Comparison of ENCODE assay signal across 26 cellular contexts in the genomic region with DNA sequence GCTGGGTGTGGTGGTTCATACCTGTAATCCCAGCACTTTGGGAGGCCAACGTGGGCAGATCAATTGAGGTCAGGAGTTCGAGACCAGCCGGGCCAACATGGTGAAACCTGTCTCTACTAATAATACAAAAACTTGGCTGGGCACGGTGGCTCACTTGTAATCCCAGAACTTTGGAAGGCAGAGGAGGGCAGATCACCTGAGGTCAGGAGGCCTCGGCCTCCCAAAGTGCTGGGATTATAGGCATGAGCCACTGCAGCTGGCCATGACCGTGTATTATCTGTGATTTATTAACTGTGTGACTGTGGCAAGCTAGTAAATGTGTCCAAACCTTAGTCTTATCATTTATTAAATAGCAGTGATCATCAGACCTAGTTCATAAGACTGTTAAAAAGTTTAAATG. TPM values are rescaled to one million over a fixed set of nuclear protein-coding genes. Genes with fewer than 3 reads are reported as not detected.
A peak's percentile ranks its signal among the peaks of the same experiment; 100 is the strongest.
DNase-seq lines count a peak whose midpoint lies in the region; ATAC-seq, FAIRE-seq and TF ChIP-seq lines count a peak whose summit lies in the region.
"Had no signal": no experiment of that assay in that cellular context is flagged by ENCODE, and none has a peak within 500 bp of the region (broad histone marks: within the 10 kb centered on the region; RNA-seq: fewer than 3 reads in every experiment).

No MANE protein-coding gene starts in this region.

- TF ChIP-seq CTCF in liver (IDR thresholded peaks at IDR 0.05; ENCODE audit: low read depth, low read length, missing input control) (no peak), HepG2 (CRISPR knock-in tag; IDR thresholded peaks at IDR 0.05) (no peak), body of pancreas (IDR thresholded peaks at IDR 0.05) (no peak), pancreas (IDR thresholded peaks at IDR 0.05) (no peak)

- no peak for DNase-seq in HepG2 (ENCODE audit: low spot score)
- no peak for DNase-seq in body of pancreas
- peak; percentile 89 for DNase-seq in left lobe of liver (ENCODE audit: low spot score)
- no peak for DNase-seq in pancreas
- no peak for DNase-seq in NCI-H1417 treated with DMSO at 0.1 percent for 48 hours (lab: John Stamatoyannopoulos, UW)
- DNase-seq: AML-193; BE2C; CD4-positive, alpha-beta T cell; CD8-positive, alpha-beta memory T cell; DMS 273 treated with DMSO at 0.1 percent for 48 hours; DMS79; EL; GDM1; GM23248; H7; HCEC 1CT had no signal

- in situ Hi-C loops in HepG2 (cut with HindIII; ENCODE audit: extremely low pct_ligation_motif_present, low pct_unique_long_range_greater_than_20kb) = no loop called here

- H3K27me3 ChIP-seq in liver (ENCODE audit: control insufficient read depth in 4 of 4, insufficient read depth in 4 of 4, low read length in 3 of 4) (no peaks in the 10 kb centered on the region), HepG2 (ENCODE audit: control insufficient read depth in 1 of 2, insufficient read depth in 2 of 2, low read length in 2 of 2) (no peaks in the 10 kb centered on the region; a peak in 1 of 5 replicates), body of pancreas (no peaks in the 10 kb centered on the region), pancreas (no peaks in the 10 kb centered on the region)
- H3K27me3 ChIP-seq: BE2C; BLaER1 treated with 17β-estradiol and CSF1 and Interleukin-3, amounts not matched to agents 10 nM and 100 nM had no signal

- H3K4me1 ChIP-seq in liver (ENCODE audit: control insufficient read depth in 4 of 4, insufficient read depth in 4 of 4, low read length in 3 of 4) (peaks cover 2 to 14% (median 5%) of the 10 kb centered on the region in 4 donors), HepG2 (ENCODE audit: insufficient read depth, low read length) (peaks cover 11% of the 10 kb centered on the region; the same call in 1 of the 2 replicates), body of pancreas (peaks cover 5% of the 10 kb centered on the region), pancreas (peaks cover 0 to 2% (median 0%) of the 10 kb centered on the region in 3 donors)

- no peak overlapping the region for H3K4me2 ChIP-seq in HepG2 (ENCODE audit: low read depth, low read length)
- H3K4me2 ChIP-seq: BLaER1 treated with 17β-estradiol and CSF1 and Interleukin-3, amounts not matched to agents 10 nM and 100 nM had no signal

- H3K79me2 ChIP-seq in HepG2 (ENCODE audit: insufficient read depth, low read length) = no peaks in the 10 kb centered on the region

- H3K9me3 ChIP-seq in liver (ENCODE audit: control insufficient read depth in 4 of 4, low read length in 3 of 4) (no peaks in the 10 kb centered on the region), HepG2 (ENCODE audit: low read length) (no peaks in the 10 kb centered on the region), body of pancreas (no peaks in the 10 kb centered on the region), pancreas (no peaks in the 10 kb centered on the region)
- H3K9me3 ChIP-seq: BE2C; BLaER1 treated with 17β-estradiol and CSF1 and Interleukin-3, amounts not matched to agents 10 nM and 100 nM had no signal

- intact Hi-C loops in HepG2 (cut with micrococcal nuclease; ENCODE audit: unreplicated experiment) = no loop called here
- intact Hi-C loops in body of pancreas (cut with DNase I) = no loop called here
- intact Hi-C loops in pancreas (cut with DNase I) = no loop called here

- H3K36me3 ChIP-seq in liver (ENCODE audit: control insufficient read depth in 4 of 4, insufficient read depth in 3 of 4, low read depth in 1 of 4, low read length in 3 of 4) = no peaks in the 10 kb centered on the region
- no peaks in the 10 kb centered on the region for H3K36me3 ChIP-seq in HepG2 (replicated peaks in 1 of 2; ENCODE audit: control insufficient read depth in 1 of 2, insufficient read depth in 2 of 2, low read length in 2 of 2)
- no peaks in the 10 kb centered on the region for H3K36me3 ChIP-seq in body of pancreas (replicated peaks in 1 of 2; ENCODE audit: insufficient read depth in 1 of 2, low read depth in 2 of 2)
- no peaks in the 10 kb centered on the region for H3K36me3 ChIP-seq in pancreas
- H3K36me3 ChIP-seq: BE2C; BLaER1 treated with 17β-estradiol and CSF1 and Interleukin-3, amounts not matched to agents 10 nM and 100 nM had no signal

- no peaks in the 10 kb centered on the region for H4K20me1 ChIP-seq in HepG2 (ENCODE audit: insufficient read depth, low read length)
- H4K20me1 ChIP-seq: BLaER1 treated with 17β-estradiol and CSF1 and Interleukin-3, amounts not matched to agents 10 nM and 100 nM had no signal

- POLR2A ChIA-PET in HepG2 (lab: Yijun Ruan, JAX) = no interaction called here

- no peak overlapping the region for H3K9ac ChIP-seq in liver (ENCODE audit: low read depth in 1 of 2, low read length in 2 of 2)
- H3K9ac ChIP-seq in HepG2 (ENCODE audit: insufficient read depth, low read depth, low read length) = no peak overlapping the region
- H3K9ac ChIP-seq: BLaER1 treated with 17β-estradiol and CSF1 and Interleukin-3, amounts not matched to agents 10 nM and 100 nM; GM23248 had no signal

- TF ChIP-seq POLR2A in HepG2 (IDR thresholded peaks at IDR 0.05; ENCODE audit: insufficient read depth in 1 of 2, low read depth in 2 of 2, low read length in 2 of 2) = no peak
- no peak for TF ChIP-seq POLR2A in body of pancreas (IDR thresholded peaks at IDR 0.05)

- H3K4me3 ChIP-seq in liver (ENCODE audit: low read depth in 1 of 3, low read length in 3 of 3) = no peak overlapping the region
- no peak overlapping the region for H3K4me3 ChIP-seq in HepG2 (replicated peaks in 1 of 3; ENCODE audit: insufficient read depth in 1 of 3, low read depth in 2 of 3, low read length in 3 of 3)
- no peak overlapping the region for H3K4me3 ChIP-seq in body of pancreas
- no peak overlapping the region for H3K4me3 ChIP-seq in pancreas
- H3K4me3 ChIP-seq: BLaER1 treated with 17β-estradiol and CSF1 and Interleukin-3, amounts not matched to agents 10 nM and 100 nM; GM12878; GM23248 had no signal

- TF ChIP-seq RAD21 in liver (IDR thresholded peaks at IDR 0.05) = peak; percentile 31 to 32
- TF ChIP-seq RAD21 in HepG2 (CRISPR knock-in tag; IDR thresholded peaks at IDR 0.05) = no peak

- no peak overlapping the region for H2AFZ ChIP-seq in HepG2 (ENCODE audit: low read length)
- H2AFZ ChIP-seq: GM23248 had no signal

- BruUV-seq in HepG2 (replicated peaks; lab: Mats Ljungman, UMichigan) = no TSS peak

- WGBS in liver = 32% methylated on average over 6 of the region's 6 CpGs
- 28% methylated on average over 6 of the region's 6 CpGs for WGBS in HepG2 (ENCODE audit: low lambda C conversion rate)
- 43 to 61% methylated on average over 6 of the region's 6 CpGs for WGBS in body of pancreas, 2 donors
- 38 to 39% methylated on average over 6 of the region's 6 CpGs for WGBS in pancreas, 2 donors

- FAIRE-seq in HepG2 (lab: Jason Lieb, UNC) = no peak
- FAIRE-seq in pancreas (lab: Jason Lieb, UNC) = no peak
- FAIRE-seq: A204.1, D721Med, GM12878, GM19239, H1 had no signal

- H3K27ac ChIP-seq in liver (ENCODE audit: low read depth in 1 of 2, low read length in 2 of 2) (peak overlapping the region; percentile 13 to 14), HepG2 (ENCODE audit: extremely low read length, insufficient read depth, low read length) (no peak overlapping the region), body of pancreas (peak overlapping the region in 2 of 4 donors; percentile 50 to 59), pancreas (peak overlapping the region in 1 of 4 donors; percentile 28)
- H3K27ac ChIP-seq: 22Rv1; BLaER1 treated with 17β-estradiol and CSF1 and Interleukin-3, amounts not matched to agents 10 nM and 100 nM; GM23248 had no signal

- no peak for ATAC-seq in HepG2
- peak; percentile 27 for ATAC-seq in body of pancreas
- ATAC-seq in left lobe of liver = peak; percentile 93
- peak; percentile 22 to 58 (median 46) for ATAC-seq in pancreas
- no peak for ATAC-seq in GM19324 (IDR thresholded peaks at IDR 0.05; ENCODE audit: low FRiP score, unreplicated experiment)
- ATAC-seq in GM21367 (IDR thresholded peaks at IDR 0.05; ENCODE audit: unreplicated experiment) = no peak
- ATAC-seq: GM12878 had no signal

- TF ChIP-seq EP300 in HepG2 (IDR thresholded peaks at IDR 0.05; ENCODE audit: low read depth in 2 of 2, low read length in 2 of 2) (no peak), HepG2 (CRISPR knock-in tag; IDR thresholded peaks at IDR 0.05; ENCODE audit: borderline replicate concordance) (no peak)

- CTCF ChIA-PET in HepG2 (lab: Yijun Ruan, JAX; ENCODE audit: low intra/inter-chr PET ratio, low total read pairs) = no interaction called here

TF ChIP-seq in liver, 16 proteins besides CTCF, POLR2A, EP300 and RAD21 (continues in another document):
- TF ChIP-seq JUND (IDR thresholded peaks at IDR 0.05) (peak; percentile 44 to 76), RXRA (IDR thresholded peaks at IDR 0.05) (peak; percentile 96 to 97)

TF ChIP-seq in HepG2, 621 proteins besides CTCF, POLR2A, EP300 and RAD21:
- no peak for TF ChIP-seq ZNF558 (CRISPR knock-in tag; IDR thresholded peaks at IDR 0.05; ENCODE audit: borderline replicate concordance)
- no peak for TF ChIP-seq SNAPC2 (CRISPR knock-in tag; IDR thresholded peaks at IDR 0.05)

RNA-seq across cellular contexts. Expression of a gene that starts 7.1 kb away (rescaled TPM):
- 10 to 100 TPM in 1 of 2 donors, 1 to 10 TPM in 1; 9.0 to 41.2 TPM for total RNA-seq in liver
- polyA plus RNA-seq in liver = 10 to 100 TPM in 1 of 2 donors, 1 to 10 TPM in 1; 9.4 to 31.3 TPM
- 20.5 and 28.1 TPM in 2 replicates for total RNA-seq in HepG2 (2016; rRNA removed; fragmentation: Illumina TruSeq; extraction: Trizol)
- total RNA-seq in HepG2 (2016; cell fraction: cytosol; rRNA removed; fragmentation: Illumina TruSeq; extraction: Trizol; ENCODE audit: low read depth) = 8.4 and 11.5 TPM in 2 replicates
- total RNA-seq in HepG2 (2016; cell fraction: insoluble cytoplasmic fraction; rRNA removed; fragmentation: Illumina TruSeq; extraction: Trizol) = 15.9 and 20.1 TPM in 2 replicates
- total RNA-seq in HepG2 (2016; cell fraction: membrane; rRNA removed; fragmentation: Illumina TruSeq; extraction: Trizol) = 31.0 and 31.9 TPM in 2 replicates
- 11.8 and 15.8 TPM in 2 replicates for total RNA-seq in HepG2 (2016; cell fraction: nucleus; rRNA removed; fragmentation: Illumina TruSeq; extraction: Trizol)
- polyA plus RNA-seq in HepG2 (2011; rRNA removed) = 47.5 and 64.2 TPM in 2 replicates
- 30.0 and 37.2 TPM in 2 replicates for polyA plus RNA-seq in HepG2 (2011; cell fraction: cytosol; rRNA removed)
- polyA plus RNA-seq in HepG2 (2011; cell fraction: nucleus; rRNA removed) = 30.6 and 37.4 TPM in 2 replicates
- 17.7 and 18.1 TPM in 2 replicates for polyA plus RNA-seq in HepG2 (2012)
- 21.3 and 21.6 TPM in 2 replicates for polyA plus RNA-seq in HepG2 (2016; cell fraction: cytosol; fragmentation: Illumina TruSeq; extraction: Trizol; ENCODE audit: low read depth)
- polyA plus RNA-seq in HepG2 (2016; cell fraction: insoluble cytoplasmic fraction; fragmentation: Illumina TruSeq; extraction: Trizol; ENCODE audit: low read depth) = 28.1 and 40.5 TPM in 2 replicates
- polyA plus RNA-seq in HepG2 (2016; cell fraction: membrane; fragmentation: Illumina TruSeq; extraction: Trizol; ENCODE audit: low read depth) = 43.7 and 50.0 TPM in 2 replicates
- polyA plus RNA-seq in HepG2 (2016; cell fraction: nucleus; fragmentation: Illumina TruSeq; extraction: Trizol; ENCODE audit: insufficient read depth, low read depth) = 24.0 and 25.1 TPM in 2 replicates
- 147 and 407 TPM in 2 replicates for polyA minus RNA-seq in HepG2 (2011; rRNA and poly(A)+ RNA removed; ENCODE audit: low replicate concordance)
- 32.5 and 39.1 TPM in 2 replicates for polyA minus RNA-seq in HepG2 (2011; cell fraction: cytosol; rRNA and poly(A)+ RNA removed)
- 12.5 and 17.4 TPM in 2 replicates for polyA minus RNA-seq in HepG2 (2011; cell fraction: nucleus; rRNA and poly(A)+ RNA removed)
- total RNA-seq in body of pancreas = 10 to 100 TPM; 30.1 to 32.6 TPM
- total RNA-seq in left lobe of liver = 61.3 TPM
- 10 to 100 TPM; 31.0 to 38.3 (median 34.5) TPM for total RNA-seq in pancreas
- polyA plus RNA-seq in pancreas = 10 to 100 TPM; 23.2 to 30.4 TPM

Comparison
In these comparisons a context has a peak if more than half of its experiments do, and no peak if none do; other contexts are left out.
1. ATAC-seq: peak in body of pancreas (single experiment), left lobe of liver (single experiment) and pancreas (4 of 4); none in HepG2 (single experiment), GM19324 (single experiment) and GM21367 (single experiment).